Comparison of ENCODE assay signal across 8 cellular contexts in the genomic region with DNA sequence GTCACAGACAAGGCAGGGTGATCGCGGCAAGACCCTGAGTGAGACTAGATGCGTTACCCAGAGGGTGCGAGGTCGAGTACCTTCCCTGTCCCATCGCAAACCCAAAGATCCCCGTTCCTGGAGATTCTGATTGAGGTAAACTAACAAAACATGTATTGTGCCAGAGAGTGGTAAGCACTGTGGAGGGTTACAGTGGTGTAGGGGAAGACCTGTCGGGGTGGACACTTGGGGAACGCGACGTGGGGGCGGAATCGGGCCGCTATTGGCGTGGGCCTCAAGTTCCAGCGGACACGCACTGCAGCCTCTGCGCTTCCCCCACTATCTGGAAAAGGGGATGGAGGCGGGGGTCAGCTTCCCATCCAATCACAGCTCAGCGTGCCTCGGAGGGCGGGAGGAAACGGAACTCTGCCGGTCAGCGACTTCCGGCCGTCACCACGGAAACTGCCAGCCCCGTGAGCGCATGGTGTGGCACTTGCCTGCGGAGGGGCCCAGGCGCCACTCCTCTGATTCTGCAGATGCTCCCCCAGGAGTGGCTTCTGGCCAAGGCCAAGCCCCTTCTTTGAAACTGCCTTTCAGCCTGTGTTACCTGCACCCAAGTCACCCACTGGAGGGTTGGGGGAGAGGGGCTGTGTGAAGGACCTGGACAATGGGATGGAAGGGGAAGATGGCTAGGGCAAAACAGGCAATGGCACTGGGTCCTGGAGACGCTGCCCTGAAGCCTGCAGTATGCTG. TPM values are rescaled to one million over a fixed set of nuclear protein-coding genes. Genes with fewer than 3 reads are reported as not detected.
DNase-seq lines count a peak whose midpoint lies in the region; ATAC-seq and TF ChIP-seq lines count a peak whose summit lies in the region.

No MANE protein-coding gene starts in this region.

- in situ Hi-C loops in HAP-1 (cut with MboI; ENCODE audit: low sequenced_read_pairs): no loop called here

- peaks cover 0 to 7% (median 0%) of the 10 kb centered on the region in 7 donors for H3K9me3 Mint-ChIP-seq in CD4-positive, CD25-positive, alpha-beta regulatory T cell

- peak overlapping the region; percentile 98 to 99 (median 98) for H3K27ac Mint-ChIP-seq in CD4-positive, CD25-positive, alpha-beta regulatory T cell

- peak in 2 of 3 donors; percentile 47 to 75 for DNase-seq in CD4-positive, CD25-positive, alpha-beta regulatory T cell
- DNase-seq in HAP-1 (ENCODE audit: low spot score in 2 of 2): peak; percentile 86 to 96
- peak; percentile 87 for DNase-seq in SK-N-DZ (ENCODE audit: low spot score)
- DNase-seq in cardiac fibroblast (ENCODE audit: low read depth in 2 of 2): peak; percentile 93 to 95
- DNase-seq in iris pigment epithelial cell (ENCODE audit: low read depth): peak; percentile 90
- peak; percentile 63 to 82 for DNase-seq in stimulated activated CD4-positive, alpha-beta T cell treated with anti-CD3 and anti-CD28 coated beads, Interleukin-12 subunit alpha, Interleukin-12 subunit beta, amount 100 ng/mL, for 24 hours (ENCODE audit: low read depth in 2 of 2)
- DNase-seq in SKM-1 treated with dmso at 0.1 percent for 144 hours (lab: John Stamatoyannopoulos, UW; ENCODE audit: unreplicated experiment): no peak
- DNase-seq in central memory CD4-positive, alpha-beta T cell: no peak

- H3K27ac ChIP-seq in CD4-positive, CD25-positive, alpha-beta regulatory T cell (ENCODE audit: insufficient read depth, low read length, poor library complexity, severe bottlenecking): peak overlapping the region; percentile 93

- H3K4me1 Mint-ChIP-seq in CD4-positive, CD25-positive, alpha-beta regulatory T cell: peaks cover 0 to 82% (median 43%) of the 10 kb centered on the region in 4 donors

- H3K27me3 Mint-ChIP-seq in CD4-positive, CD25-positive, alpha-beta regulatory T cell: no peaks in the 10 kb centered on the region

- ATAC-seq in CD4-positive, CD25-positive, alpha-beta regulatory T cell (ENCODE audit: low read depth in 2 of 2): no peak

- H3K36me3 ChIP-seq in CD4-positive, CD25-positive, alpha-beta regulatory T cell (ENCODE audit: control insufficient read depth, insufficient read depth, low read length): peaks cover 10% of the 10 kb centered on the region
- peaks cover 28% of the 10 kb centered on the region for H3K36me3 ChIP-seq in HAP-1 (replicated peaks)

- peak overlapping the region; percentile 96 to 97 (median 97) for H3K4me3 Mint-ChIP-seq in CD4-positive, CD25-positive, alpha-beta regulatory T cell

- TF ChIP-seq CTCF in cardiac fibroblast (IDR thresholded peaks at IDR 0.05; ENCODE audit: low read depth, low read length): no peak

- H3K9me3 ChIP-seq in CD4-positive, CD25-positive, alpha-beta regulatory T cell (ENCODE audit: control insufficient read depth in 2 of 2, low read length in 2 of 2): no peaks in the 10 kb centered on the region
- H3K9me3 ChIP-seq in HAP-1: no peaks in the 10 kb centered on the region

- H3K4me3 ChIP-seq in CD4-positive, CD25-positive, alpha-beta regulatory T cell (ENCODE audit: low read depth, low read length): peak overlapping the region; percentile 82
- peak overlapping the region; percentile 92 for H3K4me3 ChIP-seq in HAP-1
- H3K4me3 ChIP-seq in cardiac fibroblast (replicated peaks in 1 of 2; ENCODE audit: low read depth in 2 of 2, low read length in 2 of 2): peak overlapping the region; percentile 70 to 75

- no peaks in the 10 kb centered on the region for H3K27me3 ChIP-seq in CD4-positive, CD25-positive, alpha-beta regulatory T cell (ENCODE audit: control insufficient read depth, insufficient read depth, low read length)
- H3K27me3 ChIP-seq in HAP-1 (ENCODE audit: low read depth): no peaks in the 10 kb centered on the region

- peaks cover 9% of the 10 kb centered on the region for H3K36me3 Mint-ChIP-seq in CD4-positive, CD25-positive, alpha-beta regulatory T cell

- H3K4me1 ChIP-seq in CD4-positive, CD25-positive, alpha-beta regulatory T cell (ENCODE audit: control insufficient read depth, insufficient read depth, low read length, poor library complexity, severe bottlenecking): peaks cover 67% of the 10 kb centered on the region
- H3K4me1 ChIP-seq in HAP-1: peaks cover 10% of the 10 kb centered on the region

RNA-seq across cellular contexts. Expression of a gene that starts 1.0 kb away (rescaled TPM):
- 50.2 TPM for total RNA-seq in CD4-positive, CD25-positive, alpha-beta regulatory T cell
- polyA plus RNA-seq in CD4-positive, CD25-positive, alpha-beta regulatory T cell: 10 to 100 TPM in 2 of 4 donors, 1 to 10 TPM in 2; 8.7 to 17.2 (median 12.9) TPM
- 63.0 and 69.2 TPM in 2 replicates for polyA plus RNA-seq in SK-N-DZ (2014; cell fraction: cytosol; rRNA removed)
- polyA plus RNA-seq in SK-N-DZ (2014; cell fraction: nucleus; rRNA removed): 59.7 and 69.5 TPM in 2 replicates

RNA-seq across cellular contexts. Expression of a gene that starts 4.5 kb away (rescaled TPM):
- total RNA-seq in CD4-positive, CD25-positive, alpha-beta regulatory T cell: 83.1 TPM
- 100 to 1,000 TPM; 210 to 273 (median 240) TPM for polyA plus RNA-seq in CD4-positive, CD25-positive, alpha-beta regulatory T cell
- polyA plus RNA-seq in SK-N-DZ (2014; cell fraction: cytosol; rRNA removed): 85.0 and 86.3 TPM in 2 replicates
- polyA plus RNA-seq in SK-N-DZ (2014; cell fraction: nucleus; rRNA removed): 46.1 and 47.8 TPM in 2 replicates

RNA-seq across cellular contexts. Expression of a gene that starts 13.7 kb away (rescaled TPM):
- 15.6 TPM for total RNA-seq in CD4-positive, CD25-positive, alpha-beta regulatory T cell
- 1 to 10 TPM; 7.4 to 8.9 (median 7.9) TPM for polyA plus RNA-seq in CD4-positive, CD25-positive, alpha-beta regulatory T cell
- 12.0 and 14.7 TPM in 2 replicates for polyA plus RNA-seq in SK-N-DZ (2014; cell fraction: cytosol; rRNA removed)
- polyA plus RNA-seq in SK-N-DZ (2014; cell fraction: nucleus; rRNA removed): 72.1 and 102 TPM in 2 replicates

RNA-seq across cellular contexts. Expression of a gene that starts 15.6 kb away (rescaled TPM):
- total RNA-seq in CD4-positive, CD25-positive, alpha-beta regulatory T cell: 379 TPM
- 10 to 100 TPM; 34.5 to 52.4 (median 44.0) TPM for polyA plus RNA-seq in CD4-positive, CD25-positive, alpha-beta regulatory T cell
- polyA plus RNA-seq in SK-N-DZ (2014; cell fraction: cytosol; rRNA removed): 375 and 400 TPM in 2 replicates
- polyA plus RNA-seq in SK-N-DZ (2014; cell fraction: nucleus; rRNA removed): 509 and 535 TPM in 2 replicates

RNA-seq across cellular contexts. Expression of a gene that starts 39.8 kb away (rescaled TPM):
- 8.0 TPM for total RNA-seq in CD4-positive, CD25-positive, alpha-beta regulatory T cell
- polyA plus RNA-seq in CD4-positive, CD25-positive, alpha-beta regulatory T cell: 1 to 10 TPM; 4.2 to 5.7 (median 4.9) TPM
- 4.4 and 4.8 TPM in 2 replicates for polyA plus RNA-seq in SK-N-DZ (2014; cell fraction: cytosol; rRNA removed)
- polyA plus RNA-seq in SK-N-DZ (2014; cell fraction: nucleus; rRNA removed): 4.1 and 4.5 TPM in 2 replicates

Comparison
In these comparisons a context has a peak if more than half of its experiments do, and no peak if none do; other contexts are left out.
1. DNase-seq: peak in CD4-positive, CD25-positive, alpha-beta regulatory T cell (2 of 3), HAP-1 (2 of 2), SK-N-DZ (single experiment), cardiac fibroblast (2 of 2), iris pigment epithelial cell (single experiment) and stimulated activated CD4-positive, alpha-beta T cell treated with anti-CD3 and anti-CD28 coated beads, Interleukin-12 subunit alpha, Interleukin-12 subunit beta, amount 100 ng/mL, for 24 hours (2 of 2); none in SKM-1 treated with dmso at 0.1 percent for 144 hours (single experiment) and central memory CD4-positive, alpha-beta T cell (single experiment).
2. Peak in every context shown above with its lines, with median percentiles within 50 percentile points of each other: H3K4me3 ChIP-seq.